Comparison of ENCODE assay signal across 13 cellular contexts in genomic region chr4:156347412-156348075, GRCh38.
DNase-seq lines count a peak whose midpoint lies in the region; ATAC-seq and TF ChIP-seq lines count a peak whose summit lies in the region.
"Had no signal": no experiment of that assay in that cellular context is flagged by ENCODE, and none has a peak within 500 bp of the region (broad histone marks: within the 10 kb centered on the region; RNA-seq: fewer than 3 reads in every experiment).

No MANE protein-coding gene starts in this region.

- no peaks in the 10 kb centered on the region for H3K9me3 ChIP-seq in mammary epithelial cell (replicated peaks; ENCODE audit: insufficient read depth, low read length)
- H3K9me3 ChIP-seq: heart right ventricle had no signal

- CTCF ChIA-PET in BJ (lab: Yijun Ruan, JAX): interaction anchor here (1.1 kb wide), 1 partner anchor 30 kb away, joined by 3 read pairs; no protein-coding TSS in a partner anchor
- CTCF ChIA-PET in mammary epithelial cell (lab: Charles Lee; ENCODE audit: low non-redundant PET): no interaction called here

- H3K9me3 Mint-ChIP-seq in natural killer cell treated with Interleukin-12 subunit alpha and Interleukin-12 subunit beta and Interleukin-15 and Interleukin-18, amount 100 ng/mL, for 72 hours: no peaks in the 10 kb centered on the region
- H3K9me3 Mint-ChIP-seq: activated naive CD8-positive, alpha-beta T cell treated with anti-CD3 and anti-CD28 coated beads, Interleukin-2, amount 10 ng/mL, durations not matched to agents 7 days and 5 days had no signal

- no peaks in the 10 kb centered on the region for H3K27me3 Mint-ChIP-seq in natural killer cell treated with Interleukin-12 subunit alpha and Interleukin-12 subunit beta and Interleukin-15 and Interleukin-18, amount 100 ng/mL, for 72 hours
- H3K27me3 Mint-ChIP-seq: activated naive CD8-positive, alpha-beta T cell treated with anti-CD3 and anti-CD28 coated beads, Interleukin-2, amount 10 ng/mL, durations not matched to agents 7 days and 5 days had no signal

- H3K27ac Mint-ChIP-seq in natural killer cell treated with Interleukin-12 subunit alpha and Interleukin-12 subunit beta and Interleukin-15 and Interleukin-18, amount 100 ng/mL, for 72 hours: no peak overlapping the region
- H3K27ac Mint-ChIP-seq: activated naive CD8-positive, alpha-beta T cell treated with anti-CD3 and anti-CD28 coated beads, Interleukin-2, amount 10 ng/mL, durations not matched to agents 7 days and 5 days had no signal

- peak; percentile 6 for DNase-seq in BJ (ENCODE audit: low read depth)
- peak; percentile 90 for DNase-seq in LHCN-M2 (ENCODE audit: low read depth)
- DNase-seq in mammary epithelial cell: peak; percentile 72
- DNase-seq in kidney epithelial cell (ENCODE audit: low read depth): peak; percentile 59
- DNase-seq in medulla oblongata (ENCODE audit: extremely low spot score): no peak
- DNase-seq in natural killer cell treated with Interleukin-12 subunit alpha and Interleukin-12 subunit beta and Interleukin-15 and Interleukin-18, amount 100 ng/mL, for 72 hours (ENCODE audit: low spot score): no peak
- DNase-seq: activated naive CD8-positive, alpha-beta T cell treated with anti-CD3 and anti-CD28 coated beads, Interleukin-2, amount 10 ng/mL, durations not matched to agents 7 days and 5 days; AML-193; heart right ventricle had no signal

- no peaks in the 10 kb centered on the region for H3K36me3 ChIP-seq in BJ (ENCODE audit: control insufficient read depth, insufficient read depth, low read length)
- no peaks in the 10 kb centered on the region for H3K36me3 ChIP-seq in mammary epithelial cell (ENCODE audit: insufficient read depth, low read length)
- H3K36me3 ChIP-seq in kidney epithelial cell (ENCODE audit: control insufficient read depth, insufficient read depth, low read length): no peaks in the 10 kb centered on the region
- H3K36me3 ChIP-seq: heart right ventricle had no signal

- no peaks in the 10 kb centered on the region for H3K27me3 ChIP-seq in BJ (ENCODE audit: control insufficient read depth, insufficient read depth, low read length)
- H3K27me3 ChIP-seq in mammary epithelial cell (ENCODE audit: insufficient read depth, low read length): no peaks in the 10 kb centered on the region
- H3K27me3 ChIP-seq in kidney epithelial cell (ENCODE audit: control insufficient read depth, insufficient read depth, low read length): no peaks in the 10 kb centered on the region
- H3K27me3 ChIP-seq: heart right ventricle had no signal

- in situ Hi-C loops in mammary epithelial cell (cut with MboI; ENCODE audit: low sequenced_read_pairs in 2 of 2): no loop called here

- peak overlapping the region; percentile 69 for H3K4me2 ChIP-seq in mammary epithelial cell (ENCODE audit: insufficient read depth, low read depth, low read length)

- dilution Hi-C loops in mammary epithelial cell (cut with HindIII; ENCODE audit: low sequenced_read_pairs): no loop called here

- no peak overlapping the region for H3K4me3 ChIP-seq in BJ (ENCODE audit: low read depth, low read length)
- H3K4me3 ChIP-seq in mammary epithelial cell (replicated peaks in 1 of 3; ENCODE audit: insufficient read depth in 1 of 3, low read depth in 2 of 3, low read length in 3 of 3): no peak overlapping the region
- H3K4me3 ChIP-seq in kidney epithelial cell (ENCODE audit: low read depth, low read length): no peak overlapping the region
- H3K4me3 ChIP-seq: heart right ventricle had no signal

- no peaks in the 10 kb centered on the region for H3K36me3 Mint-ChIP-seq in natural killer cell treated with Interleukin-12 subunit alpha and Interleukin-12 subunit beta and Interleukin-15 and Interleukin-18, amount 100 ng/mL, for 72 hours
- H3K36me3 Mint-ChIP-seq: activated naive CD8-positive, alpha-beta T cell treated with anti-CD3 and anti-CD28 coated beads, Interleukin-2, amount 10 ng/mL, durations not matched to agents 7 days and 5 days had no signal

- TF ChIP-seq CTCF in BJ (IDR thresholded peaks at IDR 0.05; ENCODE audit: insufficient read depth, low read depth, low read length): no peak
- TF ChIP-seq CTCF in mammary epithelial cell (conservative IDR thresholded peaks at IDR 0.05 in 1 of 2, IDR thresholded peaks at IDR 0.05 in 1 of 2; ENCODE audit: extremely low read depth in 1 of 2, insufficient read depth in 1 of 2, low read depth in 1 of 2, low read length in 2 of 2): no peak
- TF ChIP-seq CTCF in kidney epithelial cell (IDR thresholded peaks at IDR 0.05; ENCODE audit: insufficient read depth, low read length, poor library complexity, severe bottlenecking): no peak

- no peaks in the 10 kb centered on the region for H3K4me1 Mint-ChIP-seq in natural killer cell treated with Interleukin-12 subunit alpha and Interleukin-12 subunit beta and Interleukin-15 and Interleukin-18, amount 100 ng/mL, for 72 hours (ENCODE audit: low read depth in 2 of 2)
- H3K4me1 Mint-ChIP-seq: activated naive CD8-positive, alpha-beta T cell treated with anti-CD3 and anti-CD28 coated beads, Interleukin-2, amount 10 ng/mL, durations not matched to agents 7 days and 5 days had no signal

- no peaks in the 10 kb centered on the region for H4K20me1 ChIP-seq in mammary epithelial cell (ENCODE audit: insufficient read depth, low read length)

- intact Hi-C loops in mammary epithelial cell (cut with micrococcal nuclease): no loop called here

- H2AFZ ChIP-seq in mammary epithelial cell (ENCODE audit: low read depth, low read length): peak overlapping the region; percentile 37
- H2AFZ ChIP-seq: parathyroid adenoma had no signal

- no peak overlapping the region for H3K9ac ChIP-seq in mammary epithelial cell (ENCODE audit: insufficient read depth, low read length)
- H3K9ac ChIP-seq: parathyroid adenoma had no signal

- H3K4me1 ChIP-seq in mammary epithelial cell (ENCODE audit: insufficient read depth, low read length): peaks cover 17% of the 10 kb centered on the region
- H3K4me1 ChIP-seq: heart right ventricle, parathyroid adenoma had no signal

- no peak overlapping the region for H3K4me3 Mint-ChIP-seq in natural killer cell treated with Interleukin-12 subunit alpha and Interleukin-12 subunit beta and Interleukin-15 and Interleukin-18, amount 100 ng/mL, for 72 hours
- H3K4me3 Mint-ChIP-seq: activated naive CD8-positive, alpha-beta T cell treated with anti-CD3 and anti-CD28 coated beads, Interleukin-2, amount 10 ng/mL, durations not matched to agents 7 days and 5 days had no signal

- POLR2A ChIA-PET in BJ (lab: Charles Lee): no interaction called here

- ATAC-seq in GM21367 (IDR thresholded peaks at IDR 0.05; ENCODE audit: unreplicated experiment) (no peak), GM18867 (IDR thresholded peaks at IDR 0.05; ENCODE audit: unreplicated experiment) (no peak)
- ATAC-seq in natural killer cell treated with Interleukin-12 subunit alpha and Interleukin-12 subunit beta and Interleukin-15 and Interleukin-18, amount 100 ng/mL, for 72 hours: no peak
- ATAC-seq: heart right ventricle had no signal

- no TSS peak for BruUV-seq in mammary epithelial cell (replicated peaks; lab: Mats Ljungman, UMichigan)

- no peaks in the 10 kb centered on the region for H3K79me2 ChIP-seq in mammary epithelial cell (ENCODE audit: insufficient read depth, low read length)
- H3K79me2 ChIP-seq: parathyroid adenoma had no signal

- peak overlapping the region; percentile 32 for H3K27ac ChIP-seq in mammary epithelial cell (ENCODE audit: insufficient read depth, low read depth, low read length)
- H3K27ac ChIP-seq: heart right ventricle, parathyroid adenoma, VCaP had no signal

Comparison
In these comparisons a context has a peak if more than half of its experiments do, and no peak if none do; other contexts are left out.
1. DNase-seq: peak in BJ (single experiment), LHCN-M2 (single experiment), mammary epithelial cell (single experiment) and kidney epithelial cell (single experiment); none in medulla oblongata (single experiment) and natural killer cell treated with Interleukin-12 subunit alpha and Interleukin-12 subunit beta and Interleukin-15 and Interleukin-18, amount 100 ng/mL, for 72 hours (single experiment).